Comparison of ENCODE assay signal across 8 cellular contexts in the genomic region with DNA sequence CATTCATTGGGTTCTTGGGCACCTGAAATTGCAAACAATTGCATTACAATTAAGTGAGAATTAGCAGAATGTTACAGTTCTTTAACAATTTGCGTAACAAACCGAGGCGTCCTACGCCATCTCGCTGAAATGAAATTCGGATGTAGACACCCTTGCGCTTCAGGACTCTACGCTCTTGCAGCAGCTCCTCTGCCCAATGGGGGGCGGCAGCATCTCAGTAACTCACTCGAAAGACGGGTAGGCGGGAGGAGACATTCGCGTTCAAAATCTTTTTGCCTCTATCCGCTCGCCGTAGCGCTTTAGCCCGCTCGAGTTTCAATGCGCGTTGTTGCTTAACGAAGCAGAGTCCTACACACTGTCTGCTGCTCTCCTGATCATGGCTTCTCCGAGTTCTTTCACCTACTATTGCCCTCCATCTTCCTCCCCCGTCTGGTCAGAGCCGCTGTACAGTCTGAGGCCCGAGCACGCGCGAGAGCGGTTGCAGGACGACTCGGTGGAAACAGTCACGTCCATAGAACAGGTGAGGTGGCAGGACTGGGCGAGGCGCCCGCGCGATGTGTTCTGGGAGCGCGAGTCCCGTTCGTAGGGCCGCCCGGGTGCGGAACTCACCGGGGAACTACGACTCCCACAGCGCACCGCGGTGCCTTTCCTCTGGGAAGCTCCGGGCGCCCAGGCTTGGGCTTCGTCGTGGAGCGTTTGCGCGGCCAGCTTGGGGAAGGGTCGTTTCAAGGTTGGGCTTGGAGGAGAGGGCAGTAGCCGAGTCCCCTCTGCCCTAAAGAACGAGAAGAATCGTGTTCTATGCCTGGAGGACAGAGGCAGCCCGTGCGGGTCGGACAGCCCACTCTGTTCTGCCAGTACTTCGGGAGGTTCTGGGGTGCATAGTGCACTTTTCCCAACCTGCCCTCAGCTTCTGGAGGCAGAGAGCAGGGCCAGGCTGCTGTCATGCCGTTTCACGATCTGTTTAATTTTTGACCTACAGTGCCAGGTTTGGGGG. TPM values are rescaled to one million over a fixed set of nuclear protein-coding genes. Genes with fewer than 3 reads are reported as not detected.
A peak's percentile ranks its signal among the peaks of the same experiment; 100 is the strongest.
DNase-seq lines count a peak whose midpoint lies in the region; ATAC-seq and FAIRE-seq lines count a peak whose summit lies in the region.

FNTB (plus strand) TSS at position 318 of the 994 bp plus-strand sequence; CDS start at position 377, 59 bp downstream.

- no peak within 1 kb of the TSS for H2AK5ac ChIP-seq in mesenchymal stem cell (ENCODE audit: low read length, severe bottlenecking)

- peak within 1 kb of the TSS; percentile 54 for H2BK5ac ChIP-seq in mesenchymal stem cell (ENCODE audit: low read depth, low read length, poor library complexity, severe bottlenecking)

- no peak within 1 kb of the TSS for H2BK12ac ChIP-seq in mesenchymal stem cell (ENCODE audit: low read length in 2 of 2)

- H3K18ac ChIP-seq in mesenchymal stem cell (ENCODE audit: low read depth in 1 of 2, low read length in 2 of 2) = peak within 1 kb of the TSS; percentile 83 to 87

- under 1% methylated on average over 68 of the region's 68 CpGs for WGBS in mesenchymal stem cell

- H3K4me1 ChIP-seq in endocrine pancreas (ENCODE audit: control insufficient read depth, insufficient read depth, low read length) (peaks cover 6% of the 10 kb centered on the region), mesenchymal stem cell (ENCODE audit: control insufficient read depth, insufficient read depth, low read depth, low read length) (peaks cover 4% of the 10 kb centered on the region)

- H3K36me3 ChIP-seq in endocrine pancreas (ENCODE audit: control insufficient read depth, insufficient read depth, low read length) = no peaks in the 10 kb centered on the region
- H3K36me3 ChIP-seq in mesenchymal stem cell (ENCODE audit: control insufficient read depth in 1 of 2, insufficient read depth in 2 of 2, low read depth in 1 of 2, low read length in 2 of 2) = peaks cover 0 to 2% of the 10 kb centered on the region in 2 experiments

- H3K9me3 ChIP-seq in endocrine pancreas (ENCODE audit: control insufficient read depth, low read length) (no peaks in the 10 kb centered on the region), mesenchymal stem cell (ENCODE audit: control insufficient read depth, low read length) (no peaks in the 10 kb centered on the region)

- peak within 1 kb of the TSS; percentile 2 to 63 for H3K4ac ChIP-seq in mesenchymal stem cell (ENCODE audit: low read depth in 1 of 2, low read length in 2 of 2)

- DNase-seq in Caki2 (ENCODE audit: low read depth) = peak; percentile 90
- DNase-seq in HTR-8/SVneo (ENCODE audit: insufficient read length, low spot score) = peak; percentile 100
- DNase-seq in NOMO-1 treated with DMSO at 0.1 percent for 48 hours (lab: John Stamatoyannopoulos, UW; ENCODE audit: unreplicated experiment) = peak; percentile 99
- peak; percentile 77 to 84 (median 79) for DNase-seq in activated CD8-positive, alpha-beta memory T cell treated with anti-CD3 and anti-CD28 coated beads for 48 hours (ENCODE audit: low read depth in 2 of 3, low spot score in 2 of 3)
- peak; percentile 99 for DNase-seq in mesenchymal stem cell
- DNase-seq in stimulated activated CD8-positive, alpha-beta memory T cell treated with anti-CD3 and anti-CD28 coated beads, Interleukin-12 subunit alpha, Interleukin-12 subunit beta, amount 100 ng/mL, for 4 hours (ENCODE audit: low read depth) = peak; percentile 86

- H4K91ac ChIP-seq in mesenchymal stem cell (ENCODE audit: low read length) = peak within 1 kb of the TSS; percentile 92

- FAIRE-seq in HTR-8/SVneo (lab: Jason Lieb, UNC) = peak; percentile 100

- H3K14ac ChIP-seq in mesenchymal stem cell (ENCODE audit: low read length in 2 of 2) = peak within 1 kb of the TSS in 1 of 2 experiments; percentile 72

- H3K4me2 ChIP-seq in mesenchymal stem cell (ENCODE audit: low read length, poor library complexity, severe bottlenecking) = peak within 1 kb of the TSS; percentile 67

- H3K27me3 ChIP-seq in endocrine pancreas (ENCODE audit: control insufficient read depth, insufficient read depth, low read length) = no peaks in the 10 kb centered on the region
- peaks cover 3 to 5% of the 10 kb centered on the region in 2 experiments for H3K27me3 ChIP-seq in mesenchymal stem cell (ENCODE audit: control insufficient read depth in 1 of 2, insufficient read depth in 1 of 2, low read length in 2 of 2)

- H4K8ac ChIP-seq in mesenchymal stem cell (ENCODE audit: low read length) = peak within 1 kb of the TSS; percentile 83

- peak within 1 kb of the TSS; percentile 44 for H2BK15ac ChIP-seq in mesenchymal stem cell (ENCODE audit: low read depth, poor library complexity, severe bottlenecking)

- no peak within 1 kb of the TSS for H2BK120ac ChIP-seq in mesenchymal stem cell (ENCODE audit: low read depth, low read length)

- H3K79me1 ChIP-seq in mesenchymal stem cell (replicated peaks; ENCODE audit: low read length, poor library complexity, severe bottlenecking) = peaks cover 21% of the 10 kb centered on the region

- H3K4me3 ChIP-seq in endocrine pancreas (ENCODE audit: control insufficient read depth, insufficient read depth, low read length) (peak within 1 kb of the TSS; percentile 81), mesenchymal stem cell (ENCODE audit: insufficient read depth in 1 of 2, low read depth in 1 of 2, low read length in 2 of 2) (peak within 1 kb of the TSS; percentile 69 to 96)

- H2AFZ ChIP-seq in mesenchymal stem cell (ENCODE audit: low read depth, low read length) = peak within 1 kb of the TSS; percentile 72

- in situ Hi-C loops in Caki2 (cut with HindIII; ENCODE audit: low pct_unique_long_range_greater_than_20kb, low sequenced_read_pairs) = no loop called here

- H3K9ac ChIP-seq in endocrine pancreas (ENCODE audit: control insufficient read depth, insufficient read depth, low read length) (peak within 1 kb of the TSS; percentile 71), mesenchymal stem cell (ENCODE audit: low read length) (peak within 1 kb of the TSS; percentile 94)

- peak within 1 kb of the TSS; percentile 88 for H3K27ac ChIP-seq in mesenchymal stem cell (ENCODE audit: low read length, poor library complexity, severe bottlenecking)

- ATAC-seq in GM21367 (IDR thresholded peaks at IDR 0.05; ENCODE audit: unreplicated experiment) = peak; percentile 89

- no peak within 1 kb of the TSS for H3K23ac ChIP-seq in mesenchymal stem cell (ENCODE audit: low read length in 2 of 2)

RNA-seq across cellular contexts. Expression of gene FNTB, which starts in this region (rescaled TPM):
- 5.3 and 12.9 TPM in 2 replicates for total RNA-seq in Caki2 (2014; rRNA removed; shearing (Covaris generic); ENCODE audit: low replicate concordance)
- polyA plus RNA-seq in mesenchymal stem cell (2013, experiment 1 of 2) = 9.8 TPM
- polyA plus RNA-seq in mesenchymal stem cell (2013, experiment 2 of 2) = 9.9 TPM

Comparison
In these comparisons a context has a peak if more than half of its experiments do, and no peak if none do; other contexts are left out.
1. Peak in every context shown above with its lines: DNase-seq, ATAC-seq, H3K4me3 ChIP-seq and H3K27ac ChIP-seq.